Comparison of ENCODE assay signal across 8 cellular contexts in genomic region chr6:9957330-9957729, GRCh38.
"Had no signal": no experiment of that assay in that cellular context is flagged by ENCODE, and none has a peak within 500 bp of the region (broad histone marks: within the 10 kb centered on the region; RNA-seq: fewer than 3 reads in every experiment).

No MANE protein-coding gene starts in this region.

- H3K27ac ChIP-seq: HL-60 had no signal

- ATAC-seq: GM23338 had no signal

- H3K4me3 ChIP-seq: GM23338 had no signal

- H2AFZ ChIP-seq: GM23338 had no signal

- DNase-seq: H9, HCEC 1CT, IMR-90, KBM-7 had no signal

- FAIRE-seq: H1, H54 had no signal

- H3K4me2 ChIP-seq: GM23338 had no signal
